Comparison of ENCODE assay signal across 13 cellular contexts in genomic region chr1:224454337-224455055, GRCh38. TPM values are rescaled to one million over a fixed set of nuclear protein-coding genes. Genes with fewer than 3 reads are reported as not detected.
DNase-seq lines count a peak whose midpoint lies in the region; ATAC-seq, FAIRE-seq and TF ChIP-seq lines count a peak whose summit lies in the region.
"Had no signal": no experiment of that assay in that cellular context is flagged by ENCODE, and none has a peak within 500 bp of the region (broad histone marks: within the 10 kb centered on the region; RNA-seq: fewer than 3 reads in every experiment).

No MANE protein-coding gene starts in this region.

- H4K20me1 ChIP-seq in HepG2 (ENCODE audit: insufficient read depth, low read length) = no peaks in the 10 kb centered on the region

- ATAC-seq in HepG2 = peak; percentile 94
- peak in 1 of 2 donors; percentile 85 for ATAC-seq in upper lobe of left lung (ENCODE audit: low FRiP score in 2 of 2)
- ATAC-seq: stimulated activated naive CD8-positive, alpha-beta T cell treated with anti-CD3 and anti-CD28 coated beads, Interleukin-15, amount 100 ng/mL, for 72 hours had no signal

- POLR2A ChIA-PET in HepG2 (lab: Yijun Ruan, JAX) = interaction anchor here (0.6 kb wide), 1 partner anchor 29 kb away, joined by 3 read pairs; no protein-coding TSS in a partner anchor

- no peak overlapping the region for H3K9ac ChIP-seq in HepG2 (ENCODE audit: insufficient read depth, low read depth, low read length)

- WGBS in HepG2 (ENCODE audit: low lambda C conversion rate) = 37% methylated on average over 8 of the region's 8 CpGs
- 57 to 63% methylated on average over 7 to 8 of the region's 8 CpGs for WGBS in upper lobe of left lung, 2 donors

- H3K4me3 ChIP-seq in bronchial epithelial cell (ENCODE audit: low read depth, low read length) (peak overlapping the region; percentile 13), HepG2 (replicated peaks in 1 of 3; ENCODE audit: insufficient read depth in 1 of 3, low read depth in 2 of 3, low read length in 3 of 3) (no peak overlapping the region), upper lobe of left lung (peak overlapping the region in 1 of 4 donors; percentile 9)

- H3K27me3 ChIP-seq in bronchial epithelial cell (ENCODE audit: control insufficient read depth, insufficient read depth, low read length) (no peaks in the 10 kb centered on the region), HepG2 (ENCODE audit: control insufficient read depth in 1 of 2, insufficient read depth in 2 of 2, low read length in 2 of 2) (no peaks in the 10 kb centered on the region), upper lobe of left lung (no peaks in the 10 kb centered on the region)

- no peaks in the 10 kb centered on the region for H3K79me2 ChIP-seq in HepG2 (ENCODE audit: insufficient read depth, low read length)

- H3K4me2 ChIP-seq in HepG2 (ENCODE audit: low read depth, low read length) = peak overlapping the region; percentile 48

- intact Hi-C loops in HepG2 (cut with micrococcal nuclease; ENCODE audit: unreplicated experiment) = loop anchor here (5.0 to 10.0 kb wide), 4 partner anchors 32 to 340 kb away; partner anchors contain the start of genes CNIH4 and FBXO28

- BruUV-seq in HepG2 (replicated peaks; lab: Mats Ljungman, UMichigan) = no TSS peak

- TF ChIP-seq POLR2A in HepG2 (IDR thresholded peaks at IDR 0.05; ENCODE audit: insufficient read depth in 1 of 2, low read depth in 2 of 2, low read length in 2 of 2) (peak in 1 of 2 experiments; percentile 42; a peak in 2 of 4 replicates), upper lobe of left lung (IDR thresholded peaks at IDR 0.05) (peak in 2 of 4 donors; percentile 5 to 53), erythroblast (IDR thresholded peaks at IDR 0.05; ENCODE audit: low read length) (no peak)

- TF ChIP-seq CTCF in bronchial epithelial cell (IDR thresholded peaks at IDR 0.05; ENCODE audit: insufficient read depth, low read length, severe bottlenecking) (no peak), HepG2 (CRISPR knock-in tag; IDR thresholded peaks at IDR 0.05) (no peak), upper lobe of left lung (IDR thresholded peaks at IDR 0.05) (no peak)

- peak overlapping the region; percentile 41 for H3K27ac ChIP-seq in HepG2 (ENCODE audit: extremely low read length, insufficient read depth, low read length)
- H3K27ac ChIP-seq in upper lobe of left lung = peak overlapping the region; percentile 5 to 66 (median 56)

- H3K4me1 ChIP-seq in HepG2 (ENCODE audit: insufficient read depth, low read length) (peaks cover 28% of the 10 kb centered on the region), upper lobe of left lung (peaks cover 13 to 35% (median 26%) of the 10 kb centered on the region in 4 donors)

- in situ Hi-C loops in HepG2 (cut with HindIII; ENCODE audit: extremely low pct_ligation_motif_present, low pct_unique_long_range_greater_than_20kb) = no loop called here

- FAIRE-seq in bronchial epithelial cell (lab: Jason Lieb, UNC) (no peak), HepG2 (lab: Jason Lieb, UNC) (peak; percentile 80)

- CTCF ChIA-PET in HepG2 (lab: Yijun Ruan, JAX; ENCODE audit: low intra/inter-chr PET ratio, low total read pairs) = no interaction called here

- DNase-seq in NCI-H1417 (lab: John Stamatoyannopoulos, UW) (peak in 2 of 3 experiments; percentile 47 to 78), NCI-H1417 treated with DMSO at 0.1 percent for 48 hours (lab: John Stamatoyannopoulos, UW) (no peak), bronchial epithelial cell (ENCODE audit: low read depth) (peak; percentile 98), HepG2 (ENCODE audit: low spot score) (peak; percentile 77), upper lobe of left lung (peak in 1 of 2 donors; percentile 57), NCI-H2196 (lab: John Stamatoyannopoulos, UW; ENCODE audit: unreplicated experiment) (no peak), NCI-H187 (lab: John Stamatoyannopoulos, UW) (no peak), erythroblast (lab: John Stamatoyannopoulos, UW) (no peak)
- DNase-seq: KG1; occipital lobe; OCI-M1; stimulated activated CD4-positive, alpha-beta T cell treated with anti-CD3 and anti-CD28 coated beads, Interleukin-4, amount 100 ng/mL, for 24 hours; stimulated activated naive CD8-positive, alpha-beta T cell treated with anti-CD3 and anti-CD28 coated beads, Interleukin-15, amount 100 ng/mL, for 72 hours had no signal

- TF ChIP-seq EP300 in HepG2 (IDR thresholded peaks at IDR 0.05; ENCODE audit: low read depth in 2 of 2, low read length in 2 of 2) = no peak
- TF ChIP-seq EP300 in HepG2 (CRISPR knock-in tag; IDR thresholded peaks at IDR 0.05; ENCODE audit: borderline replicate concordance) = no peak
- no peak for TF ChIP-seq EP300 in upper lobe of left lung (IDR thresholded peaks at IDR 0.05)

- H3K9me3 ChIP-seq in HepG2 (ENCODE audit: low read length) (no peaks in the 10 kb centered on the region), upper lobe of left lung (no peaks in the 10 kb centered on the region)

- H3K36me3 ChIP-seq in bronchial epithelial cell (ENCODE audit: control insufficient read depth, insufficient read depth, low read length) (no peaks in the 10 kb centered on the region), HepG2 (replicated peaks in 1 of 2; ENCODE audit: control insufficient read depth in 1 of 2, insufficient read depth in 2 of 2, low read length in 2 of 2) (no peaks in the 10 kb centered on the region; a peak in 1 of 5 replicates), upper lobe of left lung (no peaks in the 10 kb centered on the region)

- H2AFZ ChIP-seq in HepG2 (ENCODE audit: low read length) = no peak overlapping the region

- TF ChIP-seq RAD21 in HepG2 (CRISPR knock-in tag; IDR thresholded peaks at IDR 0.05) = no peak

TF ChIP-seq in HepG2, 621 proteins besides CTCF, POLR2A, EP300 and RAD21 (continues in another document):
- TF ChIP-seq ZNF883 (CRISPR knock-in tag; IDR thresholded peaks at IDR 0.05; ENCODE audit: not compliant biosample characterization) (no peak), RELA (CRISPR knock-in tag; IDR thresholded peaks at IDR 0.05) (no peak), TAF15 (IDR thresholded peaks at IDR 0.05; ENCODE audit: low read depth, low read length, poor library complexity, severe bottlenecking) (no peak), FOXA3 (CRISPR knock-in tag; IDR thresholded peaks at IDR 0.05) (peak; percentile 65; the same call in 1 of the 2 replicates), SALL1 (CRISPR knock-in tag; IDR thresholded peaks at IDR 0.05) (peak; percentile 33; the same call in 1 of the 2 replicates), E2F1 (CRISPR knock-in tag; IDR thresholded peaks at IDR 0.05) (no peak), MTA1 (CRISPR knock-in tag; IDR thresholded peaks at IDR 0.05; ENCODE audit: borderline replicate concordance) (no peak), PHF20 (CRISPR knock-in tag; IDR thresholded peaks at IDR 0.05) (no peak), ZFAT (CRISPR knock-in tag; conservative IDR thresholded peaks at IDR 0.05) (no peak), E2F5 (CRISPR knock-in tag; conservative IDR thresholded peaks at IDR 0.05) (no peak)

RNA-seq across cellular contexts. Expression of gene WDR26, which starts 19.9 kb away (rescaled TPM):
- total RNA-seq in bronchial epithelial cell (34.5 and 58.8 TPM in 2 replicates), HepG2 (2016; rRNA removed; fragmentation: Illumina TruSeq; extraction: Trizol) (13.2 and 24.6 TPM in 2 replicates), upper lobe of left lung (100 to 1,000 TPM in 3 of 6 donors, 10 to 100 TPM in 3; 75.8 to 145 (median 91.2) TPM)
- 2.7 and 3.3 TPM in 2 replicates for total RNA-seq in HepG2 (2016; cell fraction: cytosol; rRNA removed; fragmentation: Illumina TruSeq; extraction: Trizol; ENCODE audit: low read depth)
- 13.3 and 24.2 TPM in 2 replicates for total RNA-seq in HepG2 (2016; cell fraction: insoluble cytoplasmic fraction; rRNA removed; fragmentation: Illumina TruSeq; extraction: Trizol)
- 12.5 and 15.1 TPM in 2 replicates for total RNA-seq in HepG2 (2016; cell fraction: membrane; rRNA removed; fragmentation: Illumina TruSeq; extraction: Trizol)
- 32.3 and 36.8 TPM in 2 replicates for total RNA-seq in HepG2 (2016; cell fraction: nucleus; rRNA removed; fragmentation: Illumina TruSeq; extraction: Trizol)
- polyA plus RNA-seq in HepG2 (2011; rRNA removed) = 23.3 and 23.7 TPM in 2 replicates
- polyA plus RNA-seq in HepG2 (2011; cell fraction: cytosol; rRNA removed) = 8.6 and 13.7 TPM in 2 replicates
- polyA plus RNA-seq in HepG2 (2011; cell fraction: nucleus; rRNA removed) = 39.3 and 44.1 TPM in 2 replicates
- polyA plus RNA-seq in HepG2 (2012) = 39.2 and 40.9 TPM in 2 replicates
- polyA plus RNA-seq in HepG2 (2016; cell fraction: cytosol; fragmentation: Illumina TruSeq; extraction: Trizol; ENCODE audit: low read depth) = 1.7 and 1.9 TPM in 2 replicates
- polyA plus RNA-seq in HepG2 (2016; cell fraction: insoluble cytoplasmic fraction; fragmentation: Illumina TruSeq; extraction: Trizol; ENCODE audit: low read depth) = 30.4 and 32.4 TPM in 2 replicates
- 7.1 and 8.8 TPM in 2 replicates for polyA plus RNA-seq in HepG2 (2016; cell fraction: membrane; fragmentation: Illumina TruSeq; extraction: Trizol; ENCODE audit: low read depth)
- polyA plus RNA-seq in HepG2 (2016; cell fraction: nucleus; fragmentation: Illumina TruSeq; extraction: Trizol; ENCODE audit: insufficient read depth, low read depth) = 48.4 and 49.1 TPM in 2 replicates
- 29.3 and 32.7 TPM in 2 replicates for polyA minus RNA-seq in HepG2 (2011; rRNA and poly(A)+ RNA removed; ENCODE audit: low replicate concordance)
- 44.8 and 53.5 TPM in 2 replicates for polyA minus RNA-seq in HepG2 (2011; cell fraction: cytosol; rRNA and poly(A)+ RNA removed)
- polyA minus RNA-seq in HepG2 (2011; cell fraction: nucleus; rRNA and poly(A)+ RNA removed) = 117 and 134 TPM in 2 replicates

Comparison
In these comparisons a context has a peak if more than half of its experiments do, and no peak if none do; other contexts are left out.
1. DNase-seq: peak in NCI-H1417 (2 of 3), bronchial epithelial cell (single experiment) and HepG2 (single experiment); none in NCI-H1417 treated with DMSO at 0.1 percent for 48 hours (single experiment), NCI-H2196 (single experiment), NCI-H187 (0 of 2) and erythroblast (0 of 2).